9 cellular contexts compared by ENCODE assay signal in genomic region chr16:4765511-4766474, GRCh38. TPM values are rescaled to one million over a fixed set of nuclear protein-coding genes. Genes with fewer than 3 reads are reported as not detected.
A peak's percentile ranks its signal among the peaks of the same experiment; 100 is the strongest.
DNase-seq lines count a peak whose midpoint lies in the region; ATAC-seq and TF ChIP-seq lines count a peak whose summit lies in the region.
"Had no signal": no experiment of that assay in that cellular context is flagged by ENCODE, and none has a peak within 500 bp of the region (broad histone marks: within the 10 kb centered on the region; RNA-seq: fewer than 3 reads in every experiment).

No MANE protein-coding gene starts in this region.

- CTCF ChIA-PET in AG04450 (lab: Charles Lee), result interaction anchor here (1.5 to 4.4 kb wide), 2 partner anchors 142 to 190 kb away, joined by 3 to 13 read pairs; partner anchors contain the start of gene MGRN1

- TF ChIP-seq CTCF in AG04450 (IDR thresholded peaks at IDR 0.05; ENCODE audit: low read depth, low read length) (no peak), choroid plexus epithelial cell (conservative IDR thresholded peaks at IDR 0.05; ENCODE audit: low read depth, low read length) (no peak)

- peak overlapping the region; percentile 82 for H3K4me3 ChIP-seq in AG04450 (ENCODE audit: low read depth, low read length)
- peak overlapping the region; percentile 92 for H3K4me3 ChIP-seq in choroid plexus epithelial cell (ENCODE audit: low read depth, low read length)
- peak overlapping the region; percentile 75 to 98 for H3K4me3 ChIP-seq in muscle layer of duodenum (ENCODE audit: low read depth in 1 of 2, low read length in 2 of 2)

- no peak for ATAC-seq in HG03135 (IDR thresholded peaks at IDR 0.05; ENCODE audit: unreplicated experiment)
- ATAC-seq in GM18909 (IDR thresholded peaks at IDR 0.05; ENCODE audit: poor library complexity, unreplicated experiment), result no peak

- H3K9me3 ChIP-seq in AG04450 (ENCODE audit: control insufficient read depth, insufficient read depth, low read length), result no peaks in the 10 kb centered on the region; the same call in 1 of the 2 replicates
- H3K9me3 ChIP-seq in KOPT-K1 (ENCODE audit: insufficient read depth, low read length, poor library complexity, severe bottlenecking), result no peaks in the 10 kb centered on the region
- no peaks in the 10 kb centered on the region for H3K9me3 ChIP-seq in muscle layer of duodenum (ENCODE audit: control insufficient read depth in 1 of 2, low read length in 2 of 2)

- no peaks in the 10 kb centered on the region for H3K27me3 ChIP-seq in AG04450 (ENCODE audit: control insufficient read depth, insufficient read depth, low read length)
- no peaks in the 10 kb centered on the region for H3K27me3 ChIP-seq in muscle layer of duodenum (ENCODE audit: low read depth, low read length)
- H3K27me3 ChIP-seq: foreskin keratinocyte had no signal

- no peak overlapping the region for H3K27ac ChIP-seq in AG04450 (ENCODE audit: low read depth, low read length)
- peak overlapping the region; percentile 72 for H3K27ac ChIP-seq in KOPT-K1 (ENCODE audit: low read depth, low read length, poor library complexity, severe bottlenecking)
- H3K27ac ChIP-seq in muscle layer of duodenum (ENCODE audit: low read length), result peak overlapping the region; percentile 56

- H3K36me3 ChIP-seq in KOPT-K1 (ENCODE audit: insufficient read depth, low read length), result peaks cover 34% of the 10 kb centered on the region
- H3K36me3 ChIP-seq in muscle layer of duodenum (ENCODE audit: control insufficient read depth in 1 of 2, insufficient read depth in 2 of 2, low read length in 2 of 2), result peaks cover 12 to 33% of the 10 kb centered on the region in 2 donors

- DNase-seq in AG04450 (ENCODE audit: low read depth, low spot score) (no peak), choroid plexus epithelial cell (ENCODE audit: low read depth) (no peak), NCI-H2107 treated with DMSO at 0.1 percent for 48 hours (lab: John Stamatoyannopoulos, UW; ENCODE audit: unreplicated experiment) (no peak), NCI-H69 (lab: John Stamatoyannopoulos, UW) (no peak)
- DNase-seq: foreskin keratinocyte had no signal

- H3K4me1 ChIP-seq in muscle layer of duodenum (ENCODE audit: control insufficient read depth in 1 of 2, insufficient read depth in 2 of 2, low read length in 2 of 2), result peaks cover 5 to 33% of the 10 kb centered on the region in 2 donors
- H3K4me1 ChIP-seq: foreskin keratinocyte had no signal

- POLR2A ChIA-PET in AG04450 (lab: Yijun Ruan, JAX), result interaction anchor here (0.7 kb wide), 1 partner anchor 19 kb away, joined by 3 read pairs; no protein-coding TSS in a partner anchor

RNA-seq across cellular contexts. Expression of gene ZNF500, which starts 1.2 kb away (rescaled TPM):
- polyA plus RNA-seq in AG04450 (2011; rRNA removed), result 3.1 and 4.2 TPM in 2 replicates
- 5.2 and 5.8 TPM in 2 replicates for polyA minus RNA-seq in AG04450 (2011; rRNA and poly(A)+ RNA removed)

RNA-seq across cellular contexts. Expression of gene SEPTIN12, which starts 22.4 kb away (rescaled TPM):
- not detected in 2 replicates for polyA plus RNA-seq in AG04450 (2011; rRNA removed)
- not detected in 2 replicates for polyA minus RNA-seq in AG04450 (2011; rRNA and poly(A)+ RNA removed)
- polyA plus RNA-seq: foreskin keratinocyte had no signal

RNA-seq across cellular contexts. Expression of gene SMIM22, which starts 29.4 kb away (rescaled TPM):
- not detected in 2 replicates for polyA plus RNA-seq in AG04450 (2011; rRNA removed)
- polyA minus RNA-seq in AG04450 (2011; rRNA and poly(A)+ RNA removed), result not detected in 2 replicates

RNA-seq across cellular contexts. Expression of gene DNAAF8, which starts 31.5 kb away (rescaled TPM):
- 0.89 and 1.6 TPM in 2 replicates for polyA plus RNA-seq in AG04450 (2011; rRNA removed)
- polyA minus RNA-seq in AG04450 (2011; rRNA and poly(A)+ RNA removed), result 0.78 and 1.7 TPM in 2 replicates

RNA-seq across cellular contexts. Expression of gene ANKS3, which starts 31.7 kb away (rescaled TPM):
- 14.0 and 15.0 TPM in 2 replicates for polyA plus RNA-seq in AG04450 (2011; rRNA removed)
- polyA minus RNA-seq in AG04450 (2011; rRNA and poly(A)+ RNA removed), result 26.1 and 38.9 TPM in 2 replicates
